Comparison of ENCODE assay signal across 21 cellular contexts in genomic region chr7:136056827-136057226, GRCh38.
DNase-seq lines count a peak whose midpoint lies in the region; ATAC-seq and TF ChIP-seq lines count a peak whose summit lies in the region.
"Had no signal": no experiment of that assay in that cellular context is flagged by ENCODE, and none has a peak within 500 bp of the region (broad histone marks: within the 10 kb centered on the region; RNA-seq: fewer than 3 reads in every experiment).

No MANE protein-coding gene starts in this region.

- H3K27ac ChIP-seq in SK-N-MC = no peak overlapping the region
- H3K27ac ChIP-seq: 22Rv1, RWPE1 had no signal

- no peak overlapping the region for H3K4me3 ChIP-seq in SK-N-MC
- H3K4me3 ChIP-seq: HAP-1 had no signal

- no peak for ATAC-seq in GM19455 (IDR thresholded peaks at IDR 0.05; ENCODE audit: unreplicated experiment)
- ATAC-seq: PC-3 had no signal

- no peaks in the 10 kb centered on the region for H3K9me3 ChIP-seq in SK-N-MC (ENCODE audit: low read depth, low read length)
- H3K9me3 ChIP-seq: BE2C, HAP-1 had no signal

- no peak overlapping the region for H3K9ac ChIP-seq in SK-N-MC (ENCODE audit: insufficient read length)

- TF ChIP-seq CTCF in nephron (IDR thresholded peaks at IDR 0.05; ENCODE audit: unreplicated experiment in 3 of 3) (no peak), GM13977 (IDR thresholded peaks at IDR 0.05; ENCODE audit: extremely low read depth, insufficient read depth, missing control alignments) (no peak)

- H3K36me3 ChIP-seq in SK-N-MC (ENCODE audit: insufficient read depth, low read length) = no peaks in the 10 kb centered on the region
- H3K36me3 ChIP-seq: BE2C, HAP-1 had no signal

- H3K9me3 Mint-ChIP-seq in nephron = no peaks in the 10 kb centered on the region
- H3K9me3 Mint-ChIP-seq: CD4-positive, alpha-beta T cell had no signal

- no peak overlapping the region for H3K4me3 Mint-ChIP-seq in nephron
- H3K4me3 Mint-ChIP-seq: CD4-positive, alpha-beta T cell had no signal

- no peaks in the 10 kb centered on the region for H3K36me3 Mint-ChIP-seq in nephron (ENCODE audit: low read depth)

- in situ Hi-C loops in GM13977 (cut with MboI; ENCODE audit: low pct_unique_long_range_greater_than_20kb, low sequenced_read_pairs, unreplicated experiment) = no loop called here

- H3K27me3 Mint-ChIP-seq in nephron (ENCODE audit: low read depth) = peaks cover 2% of the 10 kb centered on the region
- H3K27me3 Mint-ChIP-seq: CD4-positive, alpha-beta T cell had no signal

- DNase-seq in DMS153 (lab: John Stamatoyannopoulos, UW) (peak; percentile 4), DMS153 treated with DMSO at 0.1 percent for 48 hours (lab: John Stamatoyannopoulos, UW; ENCODE audit: unreplicated experiment) (no peak), SK-N-MC (ENCODE audit: low read depth, low spot score) (peak; percentile 26), globus pallidus (ENCODE audit: low spot score) (peak; percentile 16), GM13977 (ENCODE audit: low spot score) (no peak)
- no peak for DNase-seq in activated CD4-positive, alpha-beta T cell treated with anti-CD3 and anti-CD28 coated beads, Interleukin-2, amount 50 U/mL, for 1 hour
- DNase-seq: BE2C; Calu3; CD4-positive, alpha-beta T cell; IMR-90; Kasumi-1; NCI-H1105 treated with DMSO at 0.1 percent for 48 hours; NCI-H1694 treated with DMSO at 0.1 percent for 48 hours; NCI-H2107; NCI-H345; PC-3 had no signal

- peaks cover 32% of the 10 kb centered on the region for H3K4me1 Mint-ChIP-seq in nephron

- peak overlapping the region; percentile 0 to 58 (median 38) for H3K27ac Mint-ChIP-seq in nephron
- H3K27ac Mint-ChIP-seq: CD4-positive, alpha-beta T cell had no signal

Comparison
In these comparisons a context has a peak if more than half of its experiments do, and no peak if none do; other contexts are left out.
1. DNase-seq: peak in DMS153 (single experiment), SK-N-MC (single experiment) and globus pallidus (single experiment); none in DMS153 treated with DMSO at 0.1 percent for 48 hours (single experiment), activated CD4-positive, alpha-beta T cell treated with anti-CD3 and anti-CD28 coated beads, Interleukin-2, amount 50 U/mL, for 1 hour (single experiment) and GM13977 (single experiment).